Comparison of ENCODE assay signal across 13 cellular contexts in genomic region chr1:178538192-178538916, GRCh38.
DNase-seq lines count a peak whose midpoint lies in the region; ATAC-seq, FAIRE-seq and TF ChIP-seq lines count a peak whose summit lies in the region.
"Had no signal": no experiment of that assay in that cellular context is flagged by ENCODE, and none has a peak within 500 bp of the region (broad histone marks: within the 10 kb centered on the region; RNA-seq: fewer than 3 reads in every experiment).

No MANE protein-coding gene starts in this region.

- in situ Hi-C loops in astrocyte of the spinal cord (cut with HindIII; ENCODE audit: low sequenced_read_pairs): no loop called here

- peak; percentile 83 for DNase-seq in astrocyte of the spinal cord (ENCODE audit: low read depth, low spot score)
- DNase-seq in kidney tubule cell (ENCODE audit: low spot score): peak; percentile 67
- DNase-seq in D721Med (ENCODE audit: insufficient read length, low spot score): no peak
- DNase-seq in caudate nucleus (lab: John Stamatoyannopoulos, UW): no peak
- DNase-seq in superior temporal gyrus (ENCODE audit: extremely low spot score): no peak
- DNase-seq: effector CD4-positive, alpha-beta T cell; NCI-H1694; stimulated activated CD4-positive, alpha-beta T cell treated with anti-CD3 and anti-CD28 coated beads, Interleukin-4, amount 100 ng/mL, for 4 hours; thyroid gland; WERI-Rb-1 had no signal

- CTCF ChIA-PET in HEK293 (lab: Yijun Ruan, JAX): interaction anchor here (0.5 to 5.5 kb wide), 6 partner anchors 6 to 832 kb away, joined by 3 to 39 read pairs (median 6); no protein-coding TSS in a partner anchor

- POLR2A ChIA-PET in HEK293 (lab: Yijun Ruan, JAX): no interaction called here

- no peak for FAIRE-seq in D721Med (lab: Jason Lieb, UNC)

- H3K36me3 ChIP-seq in HEK293 (ENCODE audit: control insufficient read depth in 2 of 2, insufficient read depth in 1 of 2, low read length in 2 of 2): no peaks in the 10 kb centered on the region
- H3K36me3 ChIP-seq: thyroid gland, WERI-Rb-1 had no signal

- TF ChIP-seq CTCF in 22Rv1 (IDR thresholded peaks at IDR 0.05) (no peak), HEK293 (tag by site-specific recombination; IDR thresholded peaks at IDR 0.05) (no peak), astrocyte of the spinal cord (IDR thresholded peaks at IDR 0.05; ENCODE audit: low read depth, low read length) (no peak), D721Med (IDR thresholded peaks at IDR 0.05; ENCODE audit: insufficient read depth, missing control alignments) (no peak)

- H3K27ac ChIP-seq in 22Rv1 (peak overlapping the region; percentile 77; the same call in 1 of the 2 replicates), HEK293 (ENCODE audit: extremely low read depth, low read depth, low read length) (no peak overlapping the region), caudate nucleus (ENCODE audit: low read depth, low read length) (no peak overlapping the region)
- H3K27ac ChIP-seq: thyroid gland, WERI-Rb-1 had no signal

- H3K4me3 ChIP-seq in HEK293 (ENCODE audit: low read depth, low read length) (no peak overlapping the region), astrocyte of the spinal cord (ENCODE audit: low read depth, low read length) (no peak overlapping the region)
- H3K4me3 ChIP-seq: thyroid gland had no signal

- no peaks in the 10 kb centered on the region for H3K9me3 ChIP-seq in HEK293 (ENCODE audit: control insufficient read depth, insufficient read depth, low read depth, low read length)
- H3K9me3 ChIP-seq: thyroid gland had no signal

- H3K4me1 ChIP-seq in HEK293 (ENCODE audit: control insufficient read depth, insufficient read depth, low read length): no peaks in the 10 kb centered on the region

- no peak for ATAC-seq in GM19452 (IDR thresholded peaks at IDR 0.05; ENCODE audit: unreplicated experiment)

TF ChIP-seq in HEK293, 187 proteins besides CTCF, POLR2A, EP300 and RAD21:
- peak; percentile 71 for TF ChIP-seq ZNF341 (tag by site-specific recombination; IDR thresholded peaks at IDR 0.05; ENCODE audit: low read depth)
- no peak for TF ChIP-seq ZNF366 (tag by site-specific recombination; conservative IDR thresholded peaks at IDR 0.05)
- 0 out of 2 replicates have a peak, but pooled peaks have one; percentile 15 for TF ChIP-seq ZBTB20 (tag by site-specific recombination; IDR thresholded peaks at IDR 0.05)
- peak; percentile 37; the same call in 1 of the 2 replicates for TF ChIP-seq KLF1 (tag by site-specific recombination; IDR thresholded peaks at IDR 0.05)
- TF ChIP-seq ZNF514 (tag by site-specific recombination; IDR thresholded peaks at IDR 0.05): no peak
- peak; percentile 55 for TF ChIP-seq GLIS1 (tag by site-specific recombination; IDR thresholded peaks at IDR 0.05)
- no peak for TF ChIP-seq ZFP37 (tag by site-specific recombination; IDR thresholded peaks at IDR 0.05)

Comparison
In these comparisons a context has a peak if more than half of its experiments do, and no peak if none do; other contexts are left out.
1. DNase-seq: peak in astrocyte of the spinal cord (single experiment) and kidney tubule cell (single experiment); none in D721Med (single experiment), caudate nucleus (0 of 61) and superior temporal gyrus (single experiment).